In genomic region chr16:48491517-48491916, GRCh38 we compare ENCODE assay signal across 18 cellular contexts.
DNase-seq lines count a peak whose midpoint lies in the region; TF ChIP-seq lines count a peak whose summit lies in the region.
"Had no signal": no experiment of that assay in that cellular context is flagged by ENCODE, and none has a peak within 500 bp of the region (broad histone marks: within the 10 kb centered on the region; RNA-seq: fewer than 3 reads in every experiment).

No MANE protein-coding gene starts in this region.

- TF ChIP-seq POLR2A in erythroblast (IDR thresholded peaks at IDR 0.05; ENCODE audit: low read length), result no peak

- TF ChIP-seq CTCF in fibroblast of villous mesenchyme (IDR thresholded peaks at IDR 0.05; ENCODE audit: insufficient read depth, low read depth, low read length), result no peak

- DNase-seq in COLO829 (ENCODE audit: low spot score), result peak; percentile 32
- peak; percentile 95 for DNase-seq in astrocyte of the hippocampus (ENCODE audit: low read depth, low spot score)
- peak; percentile 77 for DNase-seq in fibroblast of villous mesenchyme (ENCODE audit: low read depth)
- DNase-seq in renal cortical epithelial cell (ENCODE audit: low read depth), result peak; percentile 38
- no peak for DNase-seq in RPMI8226
- DNase-seq in AG08396 (ENCODE audit: low spot score), result no peak
- DNase-seq in erythroblast (lab: John Stamatoyannopoulos, UW), result no peak
- no peak for DNase-seq in SKM-1 treated with dmso at 0.1 percent for 144 hours (lab: John Stamatoyannopoulos, UW; ENCODE audit: unreplicated experiment)
- DNase-seq: activated CD4-positive, alpha-beta T cell treated with anti-CD3 and anti-CD28 coated beads, Interleukin-2, amount 50 U/mL, for 1 hour; activated naive CD4-positive, alpha-beta T cell treated with anti-CD3 and anti-CD28 coated beads for 36 hours; COR-L47; EL; GOT3; hippocampal formation; NCI-H187; stimulated activated naive CD8-positive, alpha-beta T cell treated with anti-CD3 and anti-CD28 coated beads, Interleukin-15, Interleukin-2, amounts not matched to agents 100 U/mL and 50 U/mL, for 24 hours had no signal

- no peak overlapping the region for H3K4me3 ChIP-seq in fibroblast of villous mesenchyme (ENCODE audit: low read depth, low read length)
- H3K4me3 ChIP-seq: esophagus muscularis mucosa, right atrium auricular region had no signal

Comparison
In these comparisons a context has a peak if more than half of its experiments do, and no peak if none do; other contexts are left out.
1. DNase-seq: peak in COLO829 (single experiment), astrocyte of the hippocampus (single experiment), fibroblast of villous mesenchyme (single experiment) and renal cortical epithelial cell (single experiment); none in RPMI8226 (single experiment), AG08396 (single experiment), erythroblast (0 of 2) and SKM-1 treated with dmso at 0.1 percent for 144 hours (single experiment).